1 cellular context compared by ENCODE assay signal in the genomic region with DNA sequence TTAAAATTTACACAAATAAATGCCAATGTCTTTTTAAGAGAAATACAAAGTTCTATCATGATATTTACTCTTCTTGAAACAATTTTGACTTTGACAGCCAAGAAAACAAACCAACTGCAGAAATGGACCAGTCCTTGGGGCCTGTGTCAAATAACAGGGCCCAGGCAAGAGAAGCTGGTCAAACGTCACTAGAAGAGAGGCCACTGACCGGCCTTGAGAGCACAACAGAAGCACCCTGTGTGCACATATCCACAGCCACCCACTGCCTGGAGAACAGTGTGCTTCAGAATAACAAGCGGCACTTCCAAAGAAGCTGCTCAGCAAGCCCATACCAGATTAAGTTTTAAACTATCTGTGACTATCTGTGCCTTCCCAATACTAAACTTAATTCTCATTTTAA.
TF ChIP-seq lines count a peak whose summit lies in the region.

No MANE protein-coding gene starts in this region.

TF ChIP-seq in liver, 16 proteins besides CTCF, POLR2A, EP300 and RAD21:
- TF ChIP-seq, protein P1, sequence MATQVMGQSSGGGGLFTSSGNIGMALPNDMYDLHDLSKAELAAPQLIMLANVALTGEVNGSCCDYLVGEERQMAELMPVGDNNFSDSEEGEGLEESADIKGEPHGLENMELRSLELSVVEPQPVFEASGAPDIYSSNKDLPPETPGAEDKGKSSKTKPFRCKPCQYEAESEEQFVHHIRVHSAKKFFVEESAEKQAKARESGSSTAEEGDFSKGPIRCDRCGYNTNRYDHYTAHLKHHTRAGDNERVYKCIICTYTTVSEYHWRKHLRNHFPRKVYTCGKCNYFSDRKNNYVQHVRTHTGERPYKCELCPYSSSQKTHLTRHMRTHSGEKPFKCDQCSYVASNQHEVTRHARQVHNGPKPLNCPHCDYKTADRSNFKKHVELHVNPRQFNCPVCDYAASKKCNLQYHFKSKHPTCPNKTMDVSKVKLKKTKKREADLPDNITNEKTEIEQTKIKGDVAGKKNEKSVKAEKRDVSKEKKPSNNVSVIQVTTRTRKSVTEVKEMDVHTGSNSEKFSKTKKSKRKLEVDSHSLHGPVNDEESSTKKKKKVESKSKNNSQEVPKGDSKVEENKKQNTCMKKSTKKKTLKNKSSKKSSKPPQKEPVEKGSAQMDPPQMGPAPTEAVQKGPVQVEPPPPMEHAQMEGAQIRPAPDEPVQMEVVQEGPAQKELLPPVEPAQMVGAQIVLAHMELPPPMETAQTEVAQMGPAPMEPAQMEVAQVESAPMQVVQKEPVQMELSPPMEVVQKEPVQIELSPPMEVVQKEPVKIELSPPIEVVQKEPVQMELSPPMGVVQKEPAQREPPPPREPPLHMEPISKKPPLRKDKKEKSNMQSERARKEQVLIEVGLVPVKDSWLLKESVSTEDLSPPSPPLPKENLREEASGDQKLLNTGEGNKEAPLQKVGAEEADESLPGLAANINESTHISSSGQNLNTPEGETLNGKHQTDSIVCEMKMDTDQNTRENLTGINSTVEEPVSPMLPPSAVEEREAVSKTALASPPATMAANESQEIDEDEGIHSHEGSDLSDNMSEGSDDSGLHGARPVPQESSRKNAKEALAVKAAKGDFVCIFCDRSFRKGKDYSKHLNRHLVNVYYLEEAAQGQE (IDR thresholded peaks at IDR 0.05): peak; percentile 32
- TF ChIP-seq HNF4G (IDR thresholded peaks at IDR 0.05) (peak; percentile 4), ATF3 (IDR thresholded peaks at IDR 0.05) (no peak), EGR1 (IDR thresholded peaks at IDR 0.05; ENCODE audit: low read depth in 2 of 2) (peak in 1 of 2 donors; percentile 19), SP1 (IDR thresholded peaks at IDR 0.05) (peak; percentile 80), FOXA1 (IDR thresholded peaks at IDR 0.05) (no peak), YY1 (IDR thresholded peaks at IDR 0.05) (no peak), RXRA (IDR thresholded peaks at IDR 0.05) (peak; percentile 89 to 92), FOXA2 (IDR thresholded peaks at IDR 0.05) (peak; percentile 6), GABPA (IDR thresholded peaks at IDR 0.05 in 1 of 2, conservative IDR thresholded peaks at IDR 0.05 in 1 of 2) (peak in 1 of 2 donors; percentile 19), MAX (IDR thresholded peaks at IDR 0.05) (peak; percentile 63), TAF1 (conservative IDR thresholded peaks at IDR 0.05) (peak; percentile 31), JUND (IDR thresholded peaks at IDR 0.05) (peak in 1 of 2 donors; percentile 25), NR2F2 (IDR thresholded peaks at IDR 0.05) (no peak), HNF4A (conservative IDR thresholded peaks at IDR 0.05) (peak; percentile 56 to 68)
- TF ChIP-seq, protein P2, sequence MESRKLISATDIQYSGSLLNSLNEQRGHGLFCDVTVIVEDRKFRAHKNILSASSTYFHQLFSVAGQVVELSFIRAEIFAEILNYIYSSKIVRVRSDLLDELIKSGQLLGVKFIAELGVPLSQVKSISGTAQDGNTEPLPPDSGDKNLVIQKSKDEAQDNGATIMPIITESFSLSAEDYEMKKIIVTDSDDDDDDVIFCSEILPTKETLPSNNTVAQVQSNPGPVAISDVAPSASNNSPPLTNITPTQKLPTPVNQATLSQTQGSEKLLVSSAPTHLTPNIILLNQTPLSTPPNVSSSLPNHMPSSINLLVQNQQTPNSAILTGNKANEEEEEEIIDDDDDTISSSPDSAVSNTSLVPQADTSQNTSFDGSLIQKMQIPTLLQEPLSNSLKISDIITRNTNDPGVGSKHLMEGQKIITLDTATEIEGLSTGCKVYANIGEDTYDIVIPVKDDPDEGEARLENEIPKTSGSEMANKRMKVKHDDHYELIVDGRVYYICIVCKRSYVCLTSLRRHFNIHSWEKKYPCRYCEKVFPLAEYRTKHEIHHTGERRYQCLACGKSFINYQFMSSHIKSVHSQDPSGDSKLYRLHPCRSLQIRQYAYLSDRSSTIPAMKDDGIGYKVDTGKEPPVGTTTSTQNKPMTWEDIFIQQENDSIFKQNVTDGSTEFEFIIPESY (IDR thresholded peaks at IDR 0.05): peak; percentile 61
